ENCODE assay signal across 8 cellular contexts in the genomic region with DNA sequence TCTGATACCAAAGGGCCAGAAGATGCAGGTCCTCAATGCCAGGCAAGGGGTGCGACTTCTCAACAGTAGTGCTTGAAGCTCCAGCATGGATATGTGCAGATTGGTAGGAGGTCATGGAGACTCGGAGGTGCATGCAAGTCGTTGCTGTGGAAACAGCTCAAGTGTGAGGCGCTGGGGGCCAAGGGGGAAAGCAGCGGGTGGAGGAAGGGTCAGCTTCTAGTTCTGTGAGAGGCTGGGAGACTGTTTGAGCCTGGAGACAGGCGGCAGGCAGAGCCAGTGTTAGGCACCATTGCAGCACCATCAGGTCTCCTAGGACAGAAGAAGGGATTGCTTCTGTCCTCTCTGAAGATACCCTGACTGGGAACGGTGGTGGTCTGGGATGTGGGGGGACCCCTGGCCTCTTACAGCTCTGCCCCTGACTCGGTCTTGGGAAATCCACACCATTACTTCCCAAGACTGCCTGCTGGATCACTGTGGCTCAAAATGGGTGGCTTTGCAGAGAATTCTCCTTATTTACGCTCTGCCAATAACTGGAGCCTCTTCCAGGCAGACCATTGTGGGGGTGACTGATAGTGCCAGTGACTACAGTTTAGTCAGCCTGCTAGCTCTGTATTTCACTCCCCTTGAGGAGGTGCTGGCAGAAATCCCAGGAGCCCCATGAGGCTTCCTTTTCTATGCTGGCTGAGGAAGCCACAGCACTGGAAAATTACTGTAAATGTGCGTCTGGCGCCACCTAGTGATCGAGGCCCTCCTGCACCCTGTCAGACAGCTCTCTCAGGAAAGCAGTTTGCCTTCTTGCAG. TPM values are rescaled to one million over a fixed set of nuclear protein-coding genes. Genes with fewer than 3 reads are reported as not detected.
DNase-seq lines count a peak whose midpoint lies in the region; ATAC-seq and TF ChIP-seq lines count a peak whose summit lies in the region.

No MANE protein-coding gene starts in this region.

- H2BK15ac ChIP-seq in neuronal stem cell (ENCODE audit: low read length) = peak overlapping the region; percentile 9

- peak overlapping the region; percentile 57 for H3K27ac ChIP-seq in KOPT-K1 (ENCODE audit: low read depth, low read length, poor library complexity, severe bottlenecking)
- H3K27ac ChIP-seq in neuronal stem cell (replicated peaks; ENCODE audit: low read length) = no peak overlapping the region

- H3K4me2 ChIP-seq in neuronal stem cell (ENCODE audit: insufficient read depth, low read length, poor library complexity, severe bottlenecking) = no peak overlapping the region

- H3K36me3 ChIP-seq in KOPT-K1 (ENCODE audit: insufficient read depth, low read length) = no peaks in the 10 kb centered on the region
- H3K36me3 ChIP-seq in neuronal stem cell (replicated peaks in 1 of 2; ENCODE audit: control insufficient read depth in 2 of 2, insufficient read depth in 2 of 2, low read length in 2 of 2) = no peaks in the 10 kb centered on the region

- H4K8ac ChIP-seq in neuronal stem cell (ENCODE audit: low read depth, low read length) = no peak overlapping the region

- H2BK120ac ChIP-seq in neuronal stem cell (ENCODE audit: low read depth, low read length) = no peak overlapping the region

- no peak overlapping the region for H3K23ac ChIP-seq in neuronal stem cell (ENCODE audit: low read depth, low read length, poor library complexity)

- no peak overlapping the region for H3K4ac ChIP-seq in neuronal stem cell (ENCODE audit: low read length)

- H3K4me3 ChIP-seq in fibroblast of mammary gland (ENCODE audit: control insufficient read depth, low read depth, low read length) (no peak overlapping the region), neuronal stem cell (ENCODE audit: low read length in 2 of 2) (no peak overlapping the region)

- peaks cover 0 to 2% of the 10 kb centered on the region in 2 donors for H3K4me1 ChIP-seq in neuronal stem cell (ENCODE audit: control insufficient read depth in 2 of 2, insufficient read depth in 1 of 2, low read depth in 1 of 2, low read length in 2 of 2)

- no peak overlapping the region for H2BK5ac ChIP-seq in neuronal stem cell (ENCODE audit: low read length)

- no peak overlapping the region for H3K14ac ChIP-seq in neuronal stem cell (ENCODE audit: low read length)

- no peaks in the 10 kb centered on the region for H3K27me3 ChIP-seq in neuronal stem cell (ENCODE audit: control insufficient read depth in 3 of 3, insufficient read depth in 3 of 3, low read depth in 1 of 3, low read length in 3 of 3)

- no CpG with 5 or more reads among the region's 12 CpGs for WGBS in neuronal stem cell (ENCODE audit: extremely low coverage in 2 of 2, insufficient read length in 2 of 2, insufficient replicate concordance in 1 of 2), 2 donors

- H2BK12ac ChIP-seq in neuronal stem cell (ENCODE audit: low read length) = no peak overlapping the region

- peak; percentile 73 for ATAC-seq in GM19035 (IDR thresholded peaks at IDR 0.05; ENCODE audit: unreplicated experiment)

- H2AK5ac ChIP-seq in neuronal stem cell (ENCODE audit: low read depth, low read length) = no peak overlapping the region

- H3K79me1 ChIP-seq in neuronal stem cell (ENCODE audit: low read depth, low read length) = no peaks in the 10 kb centered on the region

- TF ChIP-seq CTCF in fibroblast of mammary gland (conservative IDR thresholded peaks at IDR 0.05; ENCODE audit: control insufficient read depth, insufficient read depth, low read depth, low read length) = peak; percentile 96

- H3K9me3 ChIP-seq in KOPT-K1 (ENCODE audit: insufficient read depth, low read length, poor library complexity, severe bottlenecking) (peaks cover 26% of the 10 kb centered on the region), neuronal stem cell (replicated peaks in 1 of 2; ENCODE audit: control insufficient read depth in 2 of 2, insufficient read depth in 1 of 2, low read depth in 1 of 2, low read length in 2 of 2) (no peaks in the 10 kb centered on the region)

- no peak overlapping the region for H4K91ac ChIP-seq in neuronal stem cell (ENCODE audit: low read depth, low read length, poor library complexity)

- peak overlapping the region; percentile 3 for H3K18ac ChIP-seq in neuronal stem cell (ENCODE audit: low read length)

- H3K9ac ChIP-seq in neuronal stem cell (ENCODE audit: low read depth, low read length, poor library complexity) = no peak overlapping the region

- H2AFZ ChIP-seq in neuronal stem cell (ENCODE audit: low read length) = peak overlapping the region; percentile 6

- DNase-seq in AML-193 (lab: John Stamatoyannopoulos, UW) (peak; percentile 27), OCI-M1 (lab: John Stamatoyannopoulos, UW) (peak; percentile 82), fibroblast of mammary gland (ENCODE audit: low read depth) (peak; percentile 98), neuronal stem cell (ENCODE audit: low spot score) (peak; percentile 79), superior temporal gyrus (ENCODE audit: extremely low spot score) (peak; percentile 93)
- peak; percentile 79 to 81 for DNase-seq in activated T-cell treated with anti-CD3 and anti-CD28 coated beads, Interleukin-2, amount 50 U/mL, for 48 hours

RNA-seq across cellular contexts. Expression of a gene that starts 46.3 kb away (rescaled TPM):
- 6.9 TPM for polyA plus RNA-seq in neuronal stem cell (2013, experiment 1 of 2)
- 6.6 TPM for polyA plus RNA-seq in neuronal stem cell (2013, experiment 2 of 2)

Comparison
In these comparisons a context has a peak if more than half of its experiments do, and no peak if none do; other contexts are left out.
1. DNase-seq: peak in every context shown above with its lines; median percentile 98 in fibroblast of mammary gland; 93 in superior temporal gyrus; 82 in OCI-M1; 80 in activated T-cell treated with anti-CD3 and anti-CD28 coated beads, Interleukin-2, amount 50 U/mL, for 48 hours; 79 in neuronal stem cell; 27 in AML-193.